In genomic region chr1:86714159-86714558, GRCh38 we compare ENCODE assay signal across 14 cellular contexts. TPM values are rescaled to one million over a fixed set of nuclear protein-coding genes. Genes with fewer than 3 reads are reported as not detected.
DNase-seq lines count a peak whose midpoint lies in the region; ATAC-seq, FAIRE-seq and TF ChIP-seq lines count a peak whose summit lies in the region.
"Had no signal": no experiment of that assay in that cellular context is flagged by ENCODE, and none has a peak within 500 bp of the region (broad histone marks: within the 10 kb centered on the region; RNA-seq: fewer than 3 reads in every experiment).

No MANE protein-coding gene starts in this region.

- H3K4me3 Mint-ChIP-seq in H9 = no peak overlapping the region
- no peak overlapping the region for H3K4me3 Mint-ChIP-seq in WTC11

- no peaks in the 10 kb centered on the region for H3K23me2 ChIP-seq in H9 (ENCODE audit: insufficient read length, low read depth, low read length, poor library complexity, severe bottlenecking)

- H2BK5ac ChIP-seq in H9 (ENCODE audit: insufficient read length, low read length) = no peak overlapping the region

- H3K36me3 Mint-ChIP-seq in H9 (ENCODE audit: insufficient read depth in 1 of 3, low read depth in 3 of 3) (peaks cover 2 to 12% (median 4%) of the 10 kb centered on the region in 3 experiments; a peak in 5 of 7 replicates), WTC11 (peaks cover 5% of the 10 kb centered on the region; the same call in 1 of the 2 replicates)

- no peak overlapping the region for H4K5ac ChIP-seq in H9 (ENCODE audit: insufficient read length, low read depth, low read length)

- H3K4me2 ChIP-seq in H9 (ENCODE audit: insufficient read depth, insufficient read length, low read length) = no peak overlapping the region

- CTCF ChIA-PET in WTC11 (lab: Charles Lee) = interaction anchor here (3.8 kb wide), 1 partner anchor 10 kb away, joined by 36 read pairs; the partner anchor contains the start of gene SH3GLB1

- H3K4me3 ChIP-seq in fibroblast of pulmonary artery (replicated peaks; ENCODE audit: low read depth, low read length) (no peak overlapping the region), pancreas (no peak overlapping the region)
- H3K4me3 ChIP-seq: HAP-1, MG63 had no signal

- H2AFZ ChIP-seq in H9 (ENCODE audit: low read length) = no peak overlapping the region

- no peaks in the 10 kb centered on the region for H4K20me1 ChIP-seq in H9 (ENCODE audit: control insufficient read depth, insufficient read depth, insufficient read length)

- H3K9me3 Mint-ChIP-seq in H9 (no peaks in the 10 kb centered on the region), WTC11 (no peaks in the 10 kb centered on the region)

- no peaks in the 10 kb centered on the region for H3K4me1 ChIP-seq in H9 (ENCODE audit: insufficient read depth, low read length)
- H3K4me1 ChIP-seq in pancreas = peaks cover 0 to 33% (median 23%) of the 10 kb centered on the region in 3 donors

- no peak overlapping the region for H2BK15ac ChIP-seq in H9 (ENCODE audit: low read depth, low read length)

- no peak overlapping the region for H3K18ac ChIP-seq in H9 (ENCODE audit: insufficient read length, low read depth, low read length)

- H3K4me1 Mint-ChIP-seq in H9 (peaks cover 9 to 12% of the 10 kb centered on the region in 2 experiments; a peak in 3 of 4 replicates), WTC11 (peaks cover 12% of the 10 kb centered on the region)

- H3K9me3 ChIP-seq in H9 (ENCODE audit: control insufficient read depth, low read depth, low read length) (no peaks in the 10 kb centered on the region), pancreas (no peaks in the 10 kb centered on the region)
- H3K9me3 ChIP-seq: HAP-1, MG63 had no signal

- H3K23ac ChIP-seq in H9 (ENCODE audit: insufficient read length, low read depth, low read length) = no peak overlapping the region

- H3K4ac ChIP-seq in H9 (ENCODE audit: low read depth, low read length) = no peak overlapping the region

- H3K27me3 ChIP-seq in H9 (ENCODE audit: insufficient read depth, low read length) = no peaks in the 10 kb centered on the region
- no peaks in the 10 kb centered on the region for H3K27me3 ChIP-seq in pancreas
- H3K27me3 ChIP-seq: MG63 had no signal

- H2BK12ac ChIP-seq in H9 (ENCODE audit: insufficient read length, low read depth, low read length) = no peak overlapping the region

- TF ChIP-seq CTCF in H9 (conservative IDR thresholded peaks at IDR 0.05) (no peak), WTC11 (IDR thresholded peaks at IDR 0.05) (no peak), fibroblast of pulmonary artery (IDR thresholded peaks at IDR 0.05; ENCODE audit: low read length, missing control alignments) (no peak), pancreas (IDR thresholded peaks at IDR 0.05) (no peak)

- no peak overlapping the region for H2BK120ac ChIP-seq in H9 (ENCODE audit: low read depth, low read length, poor library complexity, severe bottlenecking)

- H3K56ac ChIP-seq in H9 (ENCODE audit: insufficient read length, low read depth, low read length) = no peak overlapping the region

- H3K27ac Mint-ChIP-seq in H9 (peak overlapping the region in 2 of 3 experiments; percentile 16 to 49; a peak in 2 of 7 replicates), WTC11 (peak overlapping the region; percentile 27; the same call in 1 of the 2 replicates)

- POLR2A ChIA-PET in WTC11 (lab: Charles Lee) = interaction anchor here (1.2 kb wide), 1 partner anchor 10 kb away, joined by 5 read pairs; the partner anchor contains the start of gene SH3GLB1

- H3K9ac ChIP-seq in H9 (ENCODE audit: extremely low read depth, insufficient read length, low read length) = no peak overlapping the region

- H2AK5ac ChIP-seq in H9 (ENCODE audit: insufficient read length, low read length) = no peak overlapping the region

- ATAC-seq in WTC11 (peak; percentile 51; the same call in 1 of the 2 replicates), pancreas (peak in 3 of 4 donors; percentile 64 to 71 (median 71))

- no peaks in the 10 kb centered on the region for H3K79me2 ChIP-seq in H9 (ENCODE audit: insufficient read depth, low read length)

- no CpG with 5 or more reads among the region's 1 CpG for WGBS in H9 (ENCODE audit: extremely low coverage, insufficient read length, low lambda C conversion rate)
- WGBS in pancreas, 2 donors = 28 to 29% methylated on average over 1 of the region's 1 CpG

- no peak overlapping the region for H3T11ph ChIP-seq in H9 (ENCODE audit: low read length)

- H3K27me3 Mint-ChIP-seq in H9 (ENCODE audit: low read depth) = no peaks in the 10 kb centered on the region
- no peaks in the 10 kb centered on the region for H3K27me3 Mint-ChIP-seq in WTC11 (ENCODE audit: low read depth)

- H4K8ac ChIP-seq in H9 (replicated peaks; ENCODE audit: insufficient read length, low read depth, low read length) = no peak overlapping the region

- DNase-seq in H9 (no peak), WTC11 (ENCODE audit: low spot score) (no peak), fibroblast of pulmonary artery (ENCODE audit: low read depth) (peak; percentile 16), pancreas (no peak), NCI-H524 treated with DMSO at 0.1 percent for 48 hours (lab: John Stamatoyannopoulos, UW) (no peak), hepatic stellate cell (ENCODE audit: low spot score) (no peak), NCI-H1092 (lab: John Stamatoyannopoulos, UW) (no peak)
- no peak for DNase-seq in stimulated activated CD4-positive, alpha-beta T cell treated with anti-CD3 and anti-CD28 coated beads, Interleukin-4, amount 100 ng/mL, for 1 hour
- DNase-seq: activated CD4-positive, alpha-beta T cell treated with anti-CD3 and anti-CD28 coated beads, Interleukin-2, amount 50 U/mL, for 48 hours; MG63; NCI-H524; posterior cingulate gyrus had no signal

- H3K27ac ChIP-seq in H9 (ENCODE audit: insufficient read length, low read depth, low read length) (no peak overlapping the region), pancreas (no peak overlapping the region)

- H2BK20ac ChIP-seq in H9 (ENCODE audit: low read depth, low read length, poor library complexity, severe bottlenecking) = no peak overlapping the region

- FAIRE-seq in pancreas (lab: Jason Lieb, UNC) = no peak
- FAIRE-seq: urothelium cell line had no signal

- H3K79me1 ChIP-seq in H9 (ENCODE audit: insufficient read depth, low read depth, low read length, poor library complexity, severe bottlenecking) = no peaks in the 10 kb centered on the region

- no peaks in the 10 kb centered on the region for H3K36me3 ChIP-seq in pancreas
- H3K36me3 ChIP-seq: HAP-1 had no signal

- no peak overlapping the region for H4K91ac ChIP-seq in H9 (ENCODE audit: insufficient read length, low read depth, low read length)

- intact Hi-C loops in pancreas (cut with DNase I) = no loop called here

- no peak overlapping the region for H3K14ac ChIP-seq in H9 (ENCODE audit: insufficient read depth, low read length)

TF ChIP-seq in WTC11, 78 proteins besides CTCF, POLR2A, EP300 and RAD21:
- TF ChIP-seq ZNF232 (CRISPR knock-in tag; IDR thresholded peaks at IDR 0.05) (no peak), ESRRA (CRISPR knock-in tag; IDR thresholded peaks at IDR 0.05; ENCODE audit: borderline replicate concordance) (no peak)

RNA-seq across cellular contexts. Expression of gene SH3GLB1, which starts 9.8 kb away (rescaled TPM):
- total RNA-seq in H9 (2021) = 36.6 and 37.4 TPM in 2 replicates
- 32.5 to 36.4 TPM (median 33.8 TPM) in 3 replicates for total RNA-seq in WTC11 (2021)
- 10 to 100 TPM; 37.5 to 48.3 (median 41.6) TPM for total RNA-seq in pancreas
- 10 to 100 TPM; 15.3 to 32.1 TPM for polyA plus RNA-seq in pancreas
